In genomic region chr10:112369495-112370423, GRCh38 we compare ENCODE assay signal across 12 cellular contexts. TPM values are rescaled to one million over a fixed set of nuclear protein-coding genes. Genes with fewer than 3 reads are reported as not detected.
DNase-seq lines count a peak whose midpoint lies in the region; ATAC-seq and TF ChIP-seq lines count a peak whose summit lies in the region.
"Had no signal": no experiment of that assay in that cellular context is flagged by ENCODE, and none has a peak within 500 bp of the region (broad histone marks: within the 10 kb centered on the region; RNA-seq: fewer than 3 reads in every experiment).

No MANE protein-coding gene starts in this region.

- TF ChIP-seq POLR2A in esophagus squamous epithelium (IDR thresholded peaks at IDR 0.05): no peak

- intact Hi-C loops in esophagus squamous epithelium (cut with DNase I): no loop called here

- H3K36me3 Mint-ChIP-seq in central memory CD8-positive, alpha-beta T cell (ENCODE audit: insufficient read depth): peaks cover 2% of the 10 kb centered on the region

- no peak overlapping the region for H3K27ac ChIP-seq in esophagus squamous epithelium
- H3K27ac ChIP-seq: HL-60, uterus had no signal

- peak overlapping the region; percentile 68 for H3K4me3 Mint-ChIP-seq in central memory CD8-positive, alpha-beta T cell

- peak in 1 of 2 donors; percentile 48 for DNase-seq in central memory CD8-positive, alpha-beta T cell (ENCODE audit: low spot score in 2 of 2)
- no peak for DNase-seq in esophagus squamous epithelium (lab: John Stamatoyannopoulos, UW)
- DNase-seq in DMS153 treated with DMSO at 0.1 percent for 48 hours (lab: John Stamatoyannopoulos, UW; ENCODE audit: unreplicated experiment): no peak
- no peak for DNase-seq in HK-2 (ENCODE audit: unreplicated experiment)
- DNase-seq in H4 (ENCODE audit: low spot score): no peak
- DNase-seq: anterior cingulate cortex, DMS153, uterus had no signal

- H3K27me3 Mint-ChIP-seq in central memory CD8-positive, alpha-beta T cell: no peaks in the 10 kb centered on the region

- no peaks in the 10 kb centered on the region for H3K27me3 ChIP-seq in esophagus squamous epithelium
- H3K27me3 ChIP-seq: uterus had no signal

- peaks cover 57% of the 10 kb centered on the region for H3K4me1 Mint-ChIP-seq in central memory CD8-positive, alpha-beta T cell

- 65 to 77% methylated on average over 5 to 8 of the region's 40 CpGs for WGBS in esophagus squamous epithelium, 2 donors

- TF ChIP-seq CTCF in esophagus squamous epithelium (IDR thresholded peaks at IDR 0.05): no peak

- H3K36me3 ChIP-seq in esophagus squamous epithelium: no peaks in the 10 kb centered on the region
- H3K36me3 ChIP-seq: uterus had no signal

- peak; percentile 98 for ATAC-seq in GM18499 (IDR thresholded peaks at IDR 0.05; ENCODE audit: insufficient read depth, unreplicated experiment)
- ATAC-seq in GM19455 (IDR thresholded peaks at IDR 0.05; ENCODE audit: unreplicated experiment): peak; percentile 95
- peak; percentile 84 for ATAC-seq in HG03045 (IDR thresholded peaks at IDR 0.05; ENCODE audit: unreplicated experiment)
- peak; percentile 97 for ATAC-seq in central memory CD8-positive, alpha-beta T cell (replicated peaks; ENCODE audit: extremely low read depth, poor library complexity, severe bottlenecking)

- no peak overlapping the region for H3K4me3 ChIP-seq in esophagus squamous epithelium
- H3K4me3 ChIP-seq: uterus had no signal

- H3K4me1 ChIP-seq in esophagus squamous epithelium: peaks cover 0 to 8% (median 0%) of the 10 kb centered on the region in 3 donors
- H3K4me1 ChIP-seq: uterus had no signal

- peak overlapping the region; percentile 91 for H3K27ac Mint-ChIP-seq in central memory CD8-positive, alpha-beta T cell (ENCODE audit: low read depth)

- H3K9me3 ChIP-seq in esophagus squamous epithelium: no peaks in the 10 kb centered on the region
- H3K9me3 ChIP-seq: uterus had no signal

- H3K9me3 Mint-ChIP-seq in central memory CD8-positive, alpha-beta T cell: no peaks in the 10 kb centered on the region

RNA-seq across cellular contexts. Expression of gene ACSL5, which starts 4.2 kb away (rescaled TPM):
- 10 to 100 TPM in 2 of 4 donors, 1 to 10 TPM in 2; 5.2 to 15.9 (median 8.2) TPM for total RNA-seq in esophagus squamous epithelium
- 13.5 and 13.7 TPM in 2 replicates for total RNA-seq in H4 (2014; rRNA removed; shearing (Covaris generic))
